21 cellular contexts compared by ENCODE assay signal in the genomic region with DNA sequence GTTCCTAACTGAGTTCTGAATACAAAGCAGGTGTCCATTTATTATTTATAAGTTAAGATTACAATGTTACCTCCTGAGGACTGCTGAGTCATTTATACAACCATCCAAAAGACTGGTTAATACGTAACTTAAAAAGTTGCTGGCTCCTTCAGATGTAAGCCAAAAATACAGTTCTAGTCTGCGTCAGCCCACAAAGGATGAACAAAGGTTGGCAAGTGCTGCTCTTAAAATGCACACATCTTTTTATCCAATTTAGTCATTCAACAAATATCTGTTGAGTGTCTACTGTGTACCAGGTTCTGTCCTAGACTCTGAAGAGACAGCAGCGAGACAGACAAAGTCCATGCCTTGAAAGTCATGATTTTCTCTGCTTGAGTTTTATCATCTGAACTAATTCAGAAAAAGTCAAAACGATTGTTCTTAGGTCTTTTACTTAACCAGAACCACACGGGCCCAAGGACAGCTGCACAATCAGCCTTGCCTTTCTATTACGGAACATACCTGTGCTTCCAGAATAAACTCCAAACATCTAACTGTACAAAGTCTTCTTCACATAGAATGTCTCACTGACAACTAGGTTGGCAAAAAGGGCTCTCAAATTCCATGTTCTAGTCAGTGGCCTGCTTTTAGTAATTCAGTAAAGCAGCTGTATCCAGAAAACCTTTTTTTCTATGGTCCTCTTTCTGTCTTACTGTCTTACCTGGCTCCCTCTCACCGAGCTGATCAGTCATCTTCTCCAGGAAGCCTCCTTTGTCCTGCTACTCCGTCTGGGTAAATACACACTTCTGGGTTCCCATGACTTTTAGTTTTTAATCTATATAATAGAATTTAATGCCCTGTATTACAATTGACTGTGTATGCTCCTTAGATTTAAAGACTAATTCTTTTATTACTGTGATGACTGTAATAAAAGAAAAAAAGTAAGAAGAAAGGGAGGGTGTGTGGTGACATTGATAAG. TPM values are rescaled to one million over a fixed set of nuclear protein-coding genes. Genes with fewer than 3 reads are reported as not detected.
DNase-seq lines count a peak whose midpoint lies in the region; ATAC-seq, FAIRE-seq and TF ChIP-seq lines count a peak whose summit lies in the region.
"Had no signal": no experiment of that assay in that cellular context is flagged by ENCODE, and none has a peak within 500 bp of the region (broad histone marks: within the 10 kb centered on the region; RNA-seq: fewer than 3 reads in every experiment).

No MANE protein-coding gene starts in this region.

- H2AFZ ChIP-seq in GM12878 (ENCODE audit: control insufficient read depth, low read depth, low read length) = no peak overlapping the region
- H2AFZ ChIP-seq: neural progenitor cell had no signal

- 37% methylated on average over 8 of the region's 8 CpGs for WGBS in GM12878 (ENCODE audit: insufficient coverage, insufficient replicate concordance, low lambda C conversion rate, missing lambda C conversion rate)

- CTCF ChIA-PET in GM12878 (lab: Yijun Ruan, JAX) (interaction anchor here (0.6 kb wide), 1 partner anchor 101 kb away, joined by 3 read pairs; no protein-coding TSS in a partner anchor), HEK293T (lab: Yijun Ruan, JAX) (no interaction called here)

- H3K9me3 ChIP-seq in GM12878 (replicated peaks; ENCODE audit: control insufficient read depth, insufficient read depth, low read length) (no peaks in the 10 kb centered on the region), left lung (no peaks in the 10 kb centered on the region), upper lobe of right lung (no peaks in the 10 kb centered on the region)
- H3K9me3 ChIP-seq: esophagus squamous epithelium, left ventricle myocardium inferior had no signal

- POLR2A ChIA-PET in GM12878 (lab: Charles Lee) = no interaction called here
- POLR2A ChIA-PET in HEK293T (lab: Yijun Ruan, JAX) = no interaction called here

- no peak for TF ChIP-seq RAD21 in GM12878 (IDR thresholded peaks at IDR 0.05; ENCODE audit: insufficient read depth, low read depth, low read length)

- no TSS peak for BruUV-seq in GM12878 (replicated peaks; lab: Mats Ljungman, UMichigan)

- H3K9ac ChIP-seq in GM12878 (ENCODE audit: control insufficient read depth, insufficient read depth, low read length) = no peak overlapping the region
- H3K9ac ChIP-seq: KMS-11, neural progenitor cell had no signal

- H3K4me1 ChIP-seq in GM12878 (ENCODE audit: control insufficient read depth, insufficient read depth, low read length) = no peaks in the 10 kb centered on the region
- no peaks in the 10 kb centered on the region for H3K4me1 ChIP-seq in left lung
- no peaks in the 10 kb centered on the region for H3K4me1 ChIP-seq in upper lobe of right lung

- DNase-seq in GM12878 (ENCODE audit: low read depth, low spot score) (no peak), left lung (no peak), upper lobe of right lung (no peak), urothelium cell line (ENCODE audit: low spot score) (no peak), HEK293T (ENCODE audit: extremely low spot score) (no peak)
- DNase-seq: activated CD4-positive, CD25-positive, alpha-beta regulatory T cell treated with anti-CD3 and anti-CD28 coated beads, Interleukin-2, amount 50 U/mL, for 72 hours; activated CD8-positive, alpha-beta T cell treated with anti-CD3 and anti-CD28 coated beads, Interleukin-2, amount 10 ng/mL, durations not matched to agents 7 days and 5 days; activated gamma-delta T cell; activated naive CD8-positive, alpha-beta T cell treated with anti-CD3 and anti-CD28 coated beads, Interleukin-2, amount 50 U/mL, for 24 hours; CD8-positive, alpha-beta T cell; DMS79 treated with DMSO at 0.1 percent for 48 hours; esophagus squamous epithelium; H9; left ventricle myocardium inferior; NCI-H146; OCI-M1; SIG-M5 had no signal

- H3K4me2 ChIP-seq in GM12878 (ENCODE audit: control insufficient read depth, insufficient read depth) = no peak overlapping the region
- H3K4me2 ChIP-seq: KMS-11, neural progenitor cell had no signal

- no peak for TF ChIP-seq POLR2A in GM12878 (IDR thresholded peaks at IDR 0.05; ENCODE audit: low read depth, low read length)

- TF ChIP-seq CTCF in GM12878 (IDR thresholded peaks at IDR 0.05 in 2 of 3, conservative IDR thresholded peaks at IDR 0.05 in 1 of 3; ENCODE audit: control insufficient read depth in 2 of 3, extremely low read depth in 1 of 3, insufficient read depth in 1 of 3, low read depth in 3 of 3, low read length in 3 of 3) (no peak), left lung (IDR thresholded peaks at IDR 0.05) (no peak), upper lobe of right lung (IDR thresholded peaks at IDR 0.05) (no peak)

- H3K79me2 ChIP-seq in GM12878 (ENCODE audit: control insufficient read depth, insufficient read depth, low read length) = no peaks in the 10 kb centered on the region

- intact Hi-C loops in GM12878 (cut with micrococcal nuclease; ENCODE audit: unreplicated experiment) (no loop called here), left lung (cut with DNase I) (no loop called here), upper lobe of right lung (cut with DNase I) (no loop called here)

- no peaks in the 10 kb centered on the region for H4K20me1 ChIP-seq in GM12878 (ENCODE audit: control insufficient read depth, insufficient read depth)

- RAD21 ChIA-PET in GM12878 (lab: Charles Lee; ENCODE audit: unreplicated experiment) = no interaction called here

- SMC1A ChIA-PET in GM12878 (lab: Charles Lee; ENCODE audit: uncharacterized antibody, unreplicated experiment) = no interaction called here

- in situ Hi-C loops in GM12878 (cut with MboI) = no loop called here

- ATAC-seq in GM19463 (IDR thresholded peaks at IDR 0.05; ENCODE audit: unreplicated experiment) (peak; percentile 80), GM12878 (0 out of 3 replicates have a peak, but pooled peaks have one; percentile 20), left lung (peak; percentile 86), upper lobe of right lung (peak; percentile 75), HG03432 (IDR thresholded peaks at IDR 0.05; ENCODE audit: unreplicated experiment) (no peak)
- ATAC-seq: activated CD8-positive, alpha-beta T cell treated with anti-CD3 and anti-CD28 coated beads, Interleukin-2, amount 10 ng/mL, durations not matched to agents 7 days and 5 days; activated naive CD8-positive, alpha-beta T cell treated with anti-CD3 and anti-CD28 coated beads, Interleukin-2, amount 50 U/mL, for 24 hours; CD8-positive, alpha-beta T cell had no signal

- FAIRE-seq in GM12878 (lab: Jason Lieb, UNC) (no peak), urothelium cell line (lab: Jason Lieb, UNC) (no peak)

- H3K36me3 ChIP-seq in GM12878 (ENCODE audit: control insufficient read depth in 2 of 2, insufficient read depth in 2 of 2, low read length in 1 of 2) (no peaks in the 10 kb centered on the region), left lung (no peaks in the 10 kb centered on the region), upper lobe of right lung (no peaks in the 10 kb centered on the region)
- H3K36me3 ChIP-seq: esophagus squamous epithelium, left ventricle myocardium inferior, neural progenitor cell had no signal

- no peak for TF ChIP-seq EP300 in GM12878 (IDR thresholded peaks at IDR 0.05; ENCODE audit: borderline replicate concordance in 1 of 2, control insufficient read depth in 1 of 2, low read depth in 2 of 2, low read length in 2 of 2)

- H3K27me3 ChIP-seq in GM12878 (replicated peaks in 1 of 2; ENCODE audit: control insufficient read depth in 2 of 2, insufficient read depth in 2 of 2, low read length in 1 of 2) = no peaks in the 10 kb centered on the region; a peak in 1 of 4 replicates
- no peaks in the 10 kb centered on the region for H3K27me3 ChIP-seq in left lung
- H3K27me3 ChIP-seq in upper lobe of right lung = no peaks in the 10 kb centered on the region
- H3K27me3 ChIP-seq: esophagus squamous epithelium, neural progenitor cell had no signal

- H3K4me3 ChIP-seq in GM12878 (no peak overlapping the region), left lung (no peak overlapping the region), upper lobe of right lung (no peak overlapping the region)
- H3K4me3 ChIP-seq: esophagus squamous epithelium, left ventricle myocardium inferior, neural progenitor cell had no signal

- no peak overlapping the region for H3K27ac ChIP-seq in GM12878 (ENCODE audit: control insufficient read depth, insufficient read depth)
- H3K27ac ChIP-seq in left lung = no peak overlapping the region
- H3K27ac ChIP-seq in upper lobe of right lung = no peak overlapping the region
- H3K27ac ChIP-seq: esophagus squamous epithelium, KMS-11, left ventricle myocardium inferior, neural progenitor cell had no signal

TF ChIP-seq in GM12878, 131 proteins besides CTCF, POLR2A, EP300 and RAD21 (continues in another document):
- no peak for TF ChIP-seq NFYA (IDR thresholded peaks at IDR 0.05; ENCODE audit: borderline replicate concordance, low read depth, low read length)
- TF ChIP-seq SRF (IDR thresholded peaks at IDR 0.05; ENCODE audit: low read depth in 2 of 2, low read length in 2 of 2) = no peak
- TF ChIP-seq FOS (IDR thresholded peaks at IDR 0.05; ENCODE audit: borderline replicate concordance, extremely low read depth, insufficient read length) = no peak
- no peak for TF ChIP-seq ZNF217 (IDR thresholded peaks at IDR 0.05)

TF ChIP-seq in HEK293T, 16 proteins besides CTCF, POLR2A, EP300 and RAD21 (continues in another document):
- no peak for TF ChIP-seq L3MBTL2 (conservative IDR thresholded peaks at IDR 0.05)

RNA-seq across cellular contexts. Expression of a gene that starts 15.5 kb away (rescaled TPM):
- 0.19 TPM in 1 of 2 replicates, not detected in the other for total RNA-seq in GM12878 (2013; cell fraction: nucleolus; rRNA removed)
- total RNA-seq in GM12878 (2014; rRNA removed) (34.8 and 38.7 TPM in 2 replicates), GM12878 (2014; rRNA removed; fragmentation: Illumina TruSeq; extraction: Trizol) (31.1 and 33.5 TPM in 2 replicates), GM12878 (2021) (29.4 and 34.6 TPM in 2 replicates), left lung (100 to 1,000 TPM; 239 to 290 TPM), upper lobe of right lung (215 TPM)
- 9.9 TPM for polyA plus RNA-seq in GM12878 (2011; ENCODE audit: low read depth)
- polyA plus RNA-seq in GM12878 (2011; rRNA removed) (0.16 and 0.20 TPM in 2 replicates), GM12878 (2014; fragmentation: Illumina TruSeq; extraction: Trizol) (34.1 and 38.0 TPM in 2 replicates), GM12878 (2014; fragmentation: Nextera tagmentation; extraction: Ambion mirVana) (10 to 100 TPM; 17.0 to 19.9 TPM), GM12878 (2014; rRNA removed) (32.8 and 35.0 TPM in 2 replicates), GM12878 (2016; fragmentation: Nextera tagmentation; extraction: Ambion mirVana) (10 to 100 TPM; 47.0 to 48.4 TPM)
- 0.12 and 0.15 TPM in 2 replicates for polyA plus RNA-seq in GM12878 (2011; cell fraction: cytosol; rRNA removed)
- 0.10 and 0.16 TPM in 2 replicates for polyA plus RNA-seq in GM12878 (2011; cell fraction: nucleus; rRNA removed)
- 11.9 and 13.5 TPM in 2 replicates for polyA plus RNA-seq in GM12878 (2012)
- 1.1 TPM in 1 of 2 replicates, not detected in the other for polyA minus RNA-seq in GM12878 (2011; rRNA and poly(A)+ RNA removed)
- not detected in 2 replicates for polyA minus RNA-seq in GM12878 (2011; cell fraction: cytosol; rRNA and poly(A)+ RNA removed)
- polyA minus RNA-seq in GM12878 (2011; cell fraction: nucleus; rRNA and poly(A)+ RNA removed) = not detected in 2 replicates
